Comparison of ENCODE assay signal across 22 cellular contexts in genomic region chr20:34269996-34270627, GRCh38. TPM values are rescaled to one million over a fixed set of nuclear protein-coding genes. Genes with fewer than 3 reads are reported as not detected.
DNase-seq lines count a peak whose midpoint lies in the region; ATAC-seq and TF ChIP-seq lines count a peak whose summit lies in the region.
"Had no signal": no experiment of that assay in that cellular context is flagged by ENCODE, and none has a peak within 500 bp of the region (broad histone marks: within the 10 kb centered on the region; RNA-seq: fewer than 3 reads in every experiment).

No MANE protein-coding gene starts in this region.

- WGBS in adrenal gland, 4 donors = 76 to 86% (median 79%) methylated on average over 9 of the region's 9 CpGs

- no peak for TF ChIP-seq POLR2A in adrenal gland (IDR thresholded peaks at IDR 0.05)

- ATAC-seq in effector memory CD8-positive, alpha-beta T cell (replicated peaks) = no peak
- ATAC-seq in left colon = no peak
- ATAC-seq: T-helper 17 cell had no signal

- H2AFZ ChIP-seq in ACC112 (ENCODE audit: low read length, unreplicated experiment) = no peak overlapping the region

- H3K27ac Mint-ChIP-seq in effector memory CD8-positive, alpha-beta T cell = no peak overlapping the region
- H3K27ac Mint-ChIP-seq: activated naive CD8-positive, alpha-beta T cell treated with anti-CD3 and anti-CD28 coated beads, Interleukin-2, amount 10 ng/mL, durations not matched to agents 7 days and 5 days; stimulated activated effector memory CD8-positive, alpha-beta T cell treated with anti-CD3 and anti-CD28 coated beads, Interleukin-12 subunit alpha, Interleukin-12 subunit beta, amount 100 ng/mL, for 72 hours; T-helper 17 cell had no signal

- H3K9me3 ChIP-seq in adrenal gland (replicated peaks in 1 of 3) = no peaks in the 10 kb centered on the region
- H3K9me3 ChIP-seq in MG63 = no peaks in the 10 kb centered on the region
- H3K9me3 ChIP-seq: Peyer's patch had no signal

- no peak overlapping the region for H3K4me3 Mint-ChIP-seq in effector memory CD8-positive, alpha-beta T cell

- H3K4me3 ChIP-seq in ACC112 (ENCODE audit: low read depth, low read length) (no peak overlapping the region), adrenal gland (no peak overlapping the region), fibroblast of pulmonary artery (replicated peaks; ENCODE audit: low read depth, low read length) (no peak overlapping the region), MG63 (no peak overlapping the region)

- TF ChIP-seq CTCF in adrenal gland (IDR thresholded peaks at IDR 0.05) (no peak), fibroblast of pulmonary artery (IDR thresholded peaks at IDR 0.05; ENCODE audit: low read length, missing control alignments) (no peak)

- intact Hi-C loops in adrenal gland (cut with DNase I) (no loop called here), left colon (cut with DNase I, micrococcal nuclease) (no loop called here)

- peaks cover 30% of the 10 kb centered on the region for H3K4me1 ChIP-seq in ACC112 (ENCODE audit: control insufficient read depth, insufficient read depth, low read length, unreplicated experiment)
- H3K4me1 ChIP-seq in adrenal gland (replicated peaks in 1 of 2) = peaks cover 0 to 7% of the 10 kb centered on the region in 2 donors

- H3K27me3 Mint-ChIP-seq in effector memory CD8-positive, alpha-beta T cell = peaks cover 0 to 16% of the 10 kb centered on the region in 2 donors

- H3K36me3 Mint-ChIP-seq in effector memory CD8-positive, alpha-beta T cell (ENCODE audit: insufficient read depth) = peaks cover 3% of the 10 kb centered on the region

- no peaks in the 10 kb centered on the region for H3K27me3 ChIP-seq in ACC112 (ENCODE audit: insufficient read depth, low read length)
- H3K27me3 ChIP-seq in adrenal gland = no peaks in the 10 kb centered on the region
- no peaks in the 10 kb centered on the region for H3K27me3 ChIP-seq in MG63
- H3K27me3 ChIP-seq: Peyer's patch had no signal

- H3K27ac ChIP-seq in ACC112 (ENCODE audit: low read depth, low read length) (peak overlapping the region; percentile 68), adrenal gland (peak overlapping the region in 1 of 5 donors; percentile 44)
- H3K27ac ChIP-seq: HL-60, Peyer's patch had no signal

- no peaks in the 10 kb centered on the region for H3K79me2 ChIP-seq in ACC112 (ENCODE audit: control insufficient read depth, insufficient read depth, low read length, unreplicated experiment)

- peaks cover 3 to 5% of the 10 kb centered on the region in 2 donors for H3K4me1 Mint-ChIP-seq in effector memory CD8-positive, alpha-beta T cell (ENCODE audit: low read depth in 2 of 2)
- H3K4me1 Mint-ChIP-seq: stimulated activated effector memory CD8-positive, alpha-beta T cell treated with anti-CD3 and anti-CD28 coated beads, Interleukin-12 subunit alpha, Interleukin-12 subunit beta, amount 100 ng/mL, for 72 hours had no signal

- H3K36me3 ChIP-seq in ACC112 (ENCODE audit: insufficient read depth, low read length) (no peaks in the 10 kb centered on the region), adrenal gland (replicated peaks in 1 of 2) (no peaks in the 10 kb centered on the region), MG63 (peaks cover 17% of the 10 kb centered on the region)
- H3K36me3 ChIP-seq: Peyer's patch had no signal

- no peaks in the 10 kb centered on the region for H3K9me3 Mint-ChIP-seq in effector memory CD8-positive, alpha-beta T cell
- H3K9me3 Mint-ChIP-seq: activated naive CD8-positive, alpha-beta T cell treated with anti-CD3 and anti-CD28 coated beads, Interleukin-2, amount 10 ng/mL, durations not matched to agents 7 days and 5 days; naive B cell; stimulated activated effector memory CD8-positive, alpha-beta T cell treated with anti-CD3 and anti-CD28 coated beads, Interleukin-12 subunit alpha, Interleukin-12 subunit beta, amount 100 ng/mL, for 72 hours had no signal

- DNase-seq in adrenal gland = peak in 6 of 7 donors; percentile 16 to 81 (median 35)
- peak; percentile 89 for DNase-seq in fibroblast of pulmonary artery (ENCODE audit: low read depth)
- peak; percentile 34 for DNase-seq in mucosa of gallbladder (ENCODE audit: low spot score)
- no peak for DNase-seq in stimulated activated naive CD4-positive, alpha-beta T cell (lab: John Stamatoyannopoulos, UW)
- DNase-seq in MG63 = no peak
- no peak for DNase-seq in effector memory CD8-positive, alpha-beta T cell
- DNase-seq in left colon = no peak
- DNase-seq: activated CD8-positive, alpha-beta memory T cell treated with anti-CD3 and anti-CD28 coated beads, Interleukin-2, amount 50 U/mL, for 4 hours; activated naive CD8-positive, alpha-beta T cell treated with anti-CD3 and anti-CD28 coated beads, Interleukin-2, amount 10 ng/mL, durations not matched to agents 7 days and 5 days; foreskin melanocyte; HCEC 1CT; naive B cell; NCI-H1694 treated with DMSO at 0.1 percent for 48 hours; NCI-H524 treated with DMSO at 0.1 percent for 48 hours; Peyer's patch; stimulated activated CD4-positive, alpha-beta T cell treated with anti-CD3 and anti-CD28 coated beads, Interleukin-4, amount 100 ng/mL, for 24 hours; T-helper 17 cell had no signal

RNA-seq across cellular contexts. Expression of gene ASIP, which starts 28.9 kb away (rescaled TPM):
- 1 to 10 TPM in 1 of 8 donors, under 1 TPM in 4, not detected in 3; 0.46 to 1.0 (median 0.83) TPM for total RNA-seq in adrenal gland
- 10 to 100 TPM in 1 of 3 donors, 1 to 10 TPM in 1, not detected in 1; 3.2 to 15.1 TPM for polyA plus RNA-seq in adrenal gland
- total RNA-seq in mucosa of gallbladder = not detected
- total RNA-seq in MG63 (2014; rRNA removed; shearing (Covaris generic); ENCODE audit: low replicate concordance) = not detected in 2 replicates
- total RNA-seq in left colon = not detected
- total RNA-seq: activated naive CD8-positive, alpha-beta T cell treated with anti-CD3 and anti-CD28 coated beads, Interleukin-2, amount 10 ng/mL, durations not matched to agents 7 days and 5 days; dermis microvascular lymphatic vessel endothelial cell; Peyer's patch; pulmonary artery endothelial cell; T-helper 17 cell had no signal

RNA-seq across cellular contexts. Expression of gene AHCY, which starts 33.0 kb away (rescaled TPM):
- total RNA-seq in adrenal gland (10 to 100 TPM; 57.6 to 91.8 (median 74.0) TPM), mucosa of gallbladder (70.9 TPM), left colon (10 to 100 TPM; 72.9 to 73.9 TPM)
- polyA plus RNA-seq in adrenal gland = 10 to 100 TPM; 70.2 to 74.0 (median 72.7) TPM
- 151 and 216 TPM in 2 replicates for total RNA-seq in MG63 (2014; rRNA removed; shearing (Covaris generic); ENCODE audit: low replicate concordance)

Comparison
In these comparisons a context has a peak if more than half of its experiments do, and no peak if none do; other contexts are left out.
1. DNase-seq: peak in adrenal gland (6 of 7), fibroblast of pulmonary artery (single experiment) and mucosa of gallbladder (single experiment); none in stimulated activated naive CD4-positive, alpha-beta T cell (0 of 6), MG63 (single experiment), effector memory CD8-positive, alpha-beta T cell (0 of 3) and left colon (0 of 2).